In the genomic region with DNA sequence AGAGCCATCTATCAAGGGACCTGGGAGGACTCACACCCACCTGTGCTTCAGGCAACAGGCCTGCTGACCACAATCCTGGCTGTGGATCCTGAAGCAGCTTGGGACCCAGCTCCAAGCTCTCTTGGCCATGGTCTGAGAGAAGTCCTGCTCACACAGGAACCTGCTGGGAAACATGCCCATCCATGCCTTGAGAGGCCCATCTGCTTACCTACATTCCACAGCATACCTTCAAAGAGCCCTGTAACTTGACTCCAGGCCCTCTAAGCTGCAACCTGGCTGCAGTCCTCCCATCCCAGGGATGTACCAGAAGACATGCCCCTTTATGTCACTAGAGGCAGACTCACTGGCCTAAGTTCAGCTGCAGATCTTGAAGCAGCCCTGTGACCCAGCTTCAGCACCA, we compare ENCODE assay signal across 1 cellular context.
TF ChIP-seq lines count a peak whose summit lies in the region.

No MANE protein-coding gene starts in this region.

TF ChIP-seq in IMR-90, 13 proteins besides CTCF, POLR2A, EP300 and RAD21 (continued from another document):
- no peak for TF ChIP-seq NFE2L2 (IDR thresholded peaks at IDR 0.05; ENCODE audit: low read depth, low read length)
- TF ChIP-seq, protein P1, sequence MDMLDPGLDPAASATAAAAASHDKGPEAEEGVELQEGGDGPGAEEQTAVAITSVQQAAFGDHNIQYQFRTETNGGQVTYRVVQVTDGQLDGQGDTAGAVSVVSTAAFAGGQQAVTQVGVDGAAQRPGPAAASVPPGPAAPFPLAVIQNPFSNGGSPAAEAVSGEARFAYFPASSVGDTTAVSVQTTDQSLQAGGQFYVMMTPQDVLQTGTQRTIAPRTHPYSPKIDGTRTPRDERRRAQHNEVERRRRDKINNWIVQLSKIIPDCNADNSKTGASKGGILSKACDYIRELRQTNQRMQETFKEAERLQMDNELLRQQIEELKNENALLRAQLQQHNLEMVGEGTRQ (IDR thresholded peaks at IDR 0.05; ENCODE audit: low read depth, low read length) = no peak
